1 cellular context compared by ENCODE assay signal in the genomic region with DNA sequence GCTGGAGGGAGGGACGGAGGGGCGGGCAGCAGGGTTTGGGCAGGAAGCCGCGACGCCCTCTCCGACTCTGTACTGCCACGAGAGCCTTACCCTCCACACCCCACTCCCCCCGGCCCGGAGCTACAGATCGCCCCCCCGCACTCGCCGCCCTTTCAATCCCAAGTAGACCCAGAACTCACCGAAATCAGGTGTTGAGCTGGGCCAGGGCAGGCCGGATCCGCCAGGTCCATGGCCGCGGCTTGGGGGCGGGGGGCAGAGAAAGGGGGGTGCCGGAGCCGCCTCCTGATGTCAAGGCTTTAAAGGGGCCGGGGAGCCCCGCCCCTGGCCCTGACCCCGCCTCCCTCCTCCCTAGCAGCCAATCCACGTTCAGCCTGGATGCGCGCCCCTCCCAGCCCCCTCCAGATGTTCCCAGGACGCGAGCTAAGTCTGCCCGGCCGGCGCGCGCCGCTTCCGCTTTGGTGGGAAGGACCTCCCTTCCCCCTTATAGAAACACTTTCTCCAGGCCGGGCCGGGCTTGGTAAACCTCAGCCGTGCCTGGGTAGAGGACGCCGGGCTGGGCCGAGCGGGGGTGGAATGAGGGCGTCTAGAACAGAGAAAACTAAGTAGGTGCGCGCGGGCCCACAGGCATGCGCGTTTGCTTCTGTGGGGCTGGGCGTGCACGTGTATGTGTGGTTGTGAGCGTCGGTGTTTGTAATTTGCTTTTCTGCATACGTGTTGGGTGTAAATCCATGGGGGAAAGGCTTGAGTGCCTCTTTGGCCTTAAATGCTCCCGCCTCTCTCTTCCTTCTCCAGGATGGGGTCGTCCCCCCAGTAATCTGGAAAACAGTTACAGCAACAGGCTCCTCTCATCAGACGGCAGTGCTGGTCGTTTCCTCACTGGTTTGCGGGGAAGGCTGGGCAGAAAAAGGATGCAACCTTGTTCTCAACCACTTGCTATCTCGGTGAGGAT.
TF ChIP-seq lines count a peak whose summit lies in the region.

A gene with protein sequence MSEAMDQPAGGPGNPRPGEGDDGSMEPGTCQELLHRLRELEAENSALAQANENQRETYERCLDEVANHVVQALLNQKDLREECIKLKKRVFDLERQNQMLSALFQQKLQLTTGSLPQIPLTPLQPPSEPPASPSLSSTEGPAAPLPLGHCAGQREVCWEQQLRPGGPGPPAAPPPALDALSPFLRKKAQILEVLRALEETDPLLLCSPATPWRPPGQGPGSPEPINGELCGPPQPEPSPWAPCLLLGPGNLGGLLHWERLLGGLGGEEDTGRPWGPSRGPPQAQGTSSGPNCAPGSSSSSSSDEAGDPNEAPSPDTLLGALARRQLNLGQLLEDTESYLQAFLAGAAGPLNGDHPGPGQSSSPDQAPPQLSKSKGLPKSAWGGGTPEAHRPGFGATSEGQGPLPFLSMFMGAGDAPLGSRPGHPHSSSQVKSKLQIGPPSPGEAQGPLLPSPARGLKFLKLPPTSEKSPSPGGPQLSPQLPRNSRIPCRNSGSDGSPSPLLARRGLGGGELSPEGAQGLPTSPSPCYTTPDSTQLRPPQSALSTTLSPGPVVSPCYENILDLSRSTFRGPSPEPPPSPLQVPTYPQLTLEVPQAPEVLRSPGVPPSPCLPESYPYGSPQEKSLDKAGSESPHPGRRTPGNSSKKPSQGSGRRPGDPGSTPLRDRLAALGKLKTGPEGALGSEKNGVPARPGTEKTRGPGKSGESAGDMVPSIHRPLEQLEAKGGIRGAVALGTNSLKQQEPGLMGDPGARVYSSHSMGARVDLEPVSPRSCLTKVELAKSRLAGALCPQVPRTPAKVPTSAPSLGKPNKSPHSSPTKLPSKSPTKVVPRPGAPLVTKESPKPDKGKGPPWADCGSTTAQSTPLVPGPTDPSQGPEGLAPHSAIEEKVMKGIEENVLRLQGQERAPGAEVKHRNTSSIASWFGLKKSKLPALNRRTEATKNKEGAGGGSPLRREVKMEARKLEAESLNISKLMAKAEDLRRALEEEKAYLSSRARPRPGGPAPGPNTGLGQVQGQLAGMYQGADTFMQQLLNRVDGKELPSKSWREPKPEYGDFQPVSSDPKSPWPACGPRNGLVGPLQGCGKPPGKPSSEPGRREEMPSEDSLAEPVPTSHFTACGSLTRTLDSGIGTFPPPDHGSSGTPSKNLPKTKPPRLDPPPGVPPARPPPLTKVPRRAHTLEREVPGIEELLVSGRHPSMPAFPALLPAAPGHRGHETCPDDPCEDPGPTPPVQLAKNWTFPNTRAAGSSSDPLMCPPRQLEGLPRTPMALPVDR (N-terminal part only) (minus strand): TSS at position 271 of the 949 bp plus-strand sequence. CDS start 24,369 bp downstream, outside the sequence.

TF ChIP-seq in HCT116, 20 proteins besides CTCF, POLR2A, EP300 and RAD21:
- TF ChIP-seq, protein P1, sequence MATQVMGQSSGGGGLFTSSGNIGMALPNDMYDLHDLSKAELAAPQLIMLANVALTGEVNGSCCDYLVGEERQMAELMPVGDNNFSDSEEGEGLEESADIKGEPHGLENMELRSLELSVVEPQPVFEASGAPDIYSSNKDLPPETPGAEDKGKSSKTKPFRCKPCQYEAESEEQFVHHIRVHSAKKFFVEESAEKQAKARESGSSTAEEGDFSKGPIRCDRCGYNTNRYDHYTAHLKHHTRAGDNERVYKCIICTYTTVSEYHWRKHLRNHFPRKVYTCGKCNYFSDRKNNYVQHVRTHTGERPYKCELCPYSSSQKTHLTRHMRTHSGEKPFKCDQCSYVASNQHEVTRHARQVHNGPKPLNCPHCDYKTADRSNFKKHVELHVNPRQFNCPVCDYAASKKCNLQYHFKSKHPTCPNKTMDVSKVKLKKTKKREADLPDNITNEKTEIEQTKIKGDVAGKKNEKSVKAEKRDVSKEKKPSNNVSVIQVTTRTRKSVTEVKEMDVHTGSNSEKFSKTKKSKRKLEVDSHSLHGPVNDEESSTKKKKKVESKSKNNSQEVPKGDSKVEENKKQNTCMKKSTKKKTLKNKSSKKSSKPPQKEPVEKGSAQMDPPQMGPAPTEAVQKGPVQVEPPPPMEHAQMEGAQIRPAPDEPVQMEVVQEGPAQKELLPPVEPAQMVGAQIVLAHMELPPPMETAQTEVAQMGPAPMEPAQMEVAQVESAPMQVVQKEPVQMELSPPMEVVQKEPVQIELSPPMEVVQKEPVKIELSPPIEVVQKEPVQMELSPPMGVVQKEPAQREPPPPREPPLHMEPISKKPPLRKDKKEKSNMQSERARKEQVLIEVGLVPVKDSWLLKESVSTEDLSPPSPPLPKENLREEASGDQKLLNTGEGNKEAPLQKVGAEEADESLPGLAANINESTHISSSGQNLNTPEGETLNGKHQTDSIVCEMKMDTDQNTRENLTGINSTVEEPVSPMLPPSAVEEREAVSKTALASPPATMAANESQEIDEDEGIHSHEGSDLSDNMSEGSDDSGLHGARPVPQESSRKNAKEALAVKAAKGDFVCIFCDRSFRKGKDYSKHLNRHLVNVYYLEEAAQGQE (IDR thresholded peaks at IDR 0.05; ENCODE audit: low read depth), result no peak
- TF ChIP-seq EZH2phosphoT487 (IDR thresholded peaks at IDR 0.05; ENCODE audit: borderline replicate concordance) (no peak), EZH2 (IDR thresholded peaks at IDR 0.05) (no peak), EGR1 (IDR thresholded peaks at IDR 0.05; ENCODE audit: low read depth) (peak; percentile 73), ELF1 (IDR thresholded peaks at IDR 0.05; ENCODE audit: borderline replicate concordance, low read depth) (no peak; the same call in 1 of the 2 replicates), SIN3A (IDR thresholded peaks at IDR 0.05; ENCODE audit: low read depth) (peak; percentile 89), CBX3 (IDR thresholded peaks at IDR 0.05; ENCODE audit: low read depth) (no peak), SP1 (IDR thresholded peaks at IDR 0.05; ENCODE audit: low read depth) (peak; percentile 35; the same call in 1 of the 2 replicates), POLR2AphosphoS5 (IDR thresholded peaks at IDR 0.05; ENCODE audit: low read depth, low read length) (peak; percentile 74), CEBPB (IDR thresholded peaks at IDR 0.05; ENCODE audit: low read depth) (no peak), ZNF274 (IDR thresholded peaks at IDR 0.05; ENCODE audit: low read depth, low read length) (no peak), YY1 (IDR thresholded peaks at IDR 0.05; ENCODE audit: extremely low read depth, insufficient replicate concordance, low read depth, low read length) (no peak), TCF7L2 (IDR thresholded peaks at IDR 0.05; ENCODE audit: borderline replicate concordance, extremely low read depth, insufficient read depth, insufficient read length) (peak; percentile 48), SRF (IDR thresholded peaks at IDR 0.05; ENCODE audit: low read depth) (no peak), JUND (IDR thresholded peaks at IDR 0.05) (no peak), ZFX (IDR thresholded peaks at IDR 0.05) (peak; percentile 37), FOSL1 (IDR thresholded peaks at IDR 0.05; ENCODE audit: low read depth) (no peak)
- TF ChIP-seq, protein P2, sequence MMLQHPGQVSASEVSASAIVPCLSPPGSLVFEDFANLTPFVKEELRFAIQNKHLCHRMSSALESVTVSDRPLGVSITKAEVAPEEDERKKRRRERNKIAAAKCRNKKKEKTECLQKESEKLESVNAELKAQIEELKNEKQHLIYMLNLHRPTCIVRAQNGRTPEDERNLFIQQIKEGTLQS (IDR thresholded peaks at IDR 0.05), result no peak
- TF ChIP-seq, protein P3, sequence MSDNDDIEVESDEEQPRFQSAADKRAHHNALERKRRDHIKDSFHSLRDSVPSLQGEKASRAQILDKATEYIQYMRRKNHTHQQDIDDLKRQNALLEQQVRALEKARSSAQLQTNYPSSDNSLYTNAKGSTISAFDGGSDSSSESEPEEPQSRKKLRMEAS (IDR thresholded peaks at IDR 0.05), result peak; percentile 91
- TF ChIP-seq, protein P4, sequence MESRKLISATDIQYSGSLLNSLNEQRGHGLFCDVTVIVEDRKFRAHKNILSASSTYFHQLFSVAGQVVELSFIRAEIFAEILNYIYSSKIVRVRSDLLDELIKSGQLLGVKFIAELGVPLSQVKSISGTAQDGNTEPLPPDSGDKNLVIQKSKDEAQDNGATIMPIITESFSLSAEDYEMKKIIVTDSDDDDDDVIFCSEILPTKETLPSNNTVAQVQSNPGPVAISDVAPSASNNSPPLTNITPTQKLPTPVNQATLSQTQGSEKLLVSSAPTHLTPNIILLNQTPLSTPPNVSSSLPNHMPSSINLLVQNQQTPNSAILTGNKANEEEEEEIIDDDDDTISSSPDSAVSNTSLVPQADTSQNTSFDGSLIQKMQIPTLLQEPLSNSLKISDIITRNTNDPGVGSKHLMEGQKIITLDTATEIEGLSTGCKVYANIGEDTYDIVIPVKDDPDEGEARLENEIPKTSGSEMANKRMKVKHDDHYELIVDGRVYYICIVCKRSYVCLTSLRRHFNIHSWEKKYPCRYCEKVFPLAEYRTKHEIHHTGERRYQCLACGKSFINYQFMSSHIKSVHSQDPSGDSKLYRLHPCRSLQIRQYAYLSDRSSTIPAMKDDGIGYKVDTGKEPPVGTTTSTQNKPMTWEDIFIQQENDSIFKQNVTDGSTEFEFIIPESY (IDR thresholded peaks at IDR 0.05; ENCODE audit: extremely low read depth, insufficient replicate concordance, low read length), result no peak
